Comparison of ENCODE assay signal across 23 cellular contexts in genomic region chr10:61163403-61163802, GRCh38.
DNase-seq lines count a peak whose midpoint lies in the region; ATAC-seq, FAIRE-seq and TF ChIP-seq lines count a peak whose summit lies in the region.
"Had no signal": no experiment of that assay in that cellular context is flagged by ENCODE, and none has a peak within 500 bp of the region (broad histone marks: within the 10 kb centered on the region; RNA-seq: fewer than 3 reads in every experiment).

No MANE protein-coding gene starts in this region.

- no peaks in the 10 kb centered on the region for H3K36me3 Mint-ChIP-seq in activated T-helper 1 cell treated with anti-CD3 and anti-CD28 coated beads, Interleukin-12 subunit alpha, Interleukin-12 subunit beta, Interleukin-2, Interleukin-4 antibody, amounts not matched to agents 30 ng/mL and 10 ng/mL and 1 ng/mL, durations not matched to agents 14 hours and 24 hours and 36 hours (ENCODE audit: low read depth)
- H3K36me3 Mint-ChIP-seq: CD8-positive, alpha-beta memory T cell had no signal

- no peak overlapping the region for H2AFZ ChIP-seq in HepG2 (ENCODE audit: low read length)
- no peak overlapping the region for H2AFZ ChIP-seq in neural cell (ENCODE audit: low read depth, low read length)

- H3K79me2 ChIP-seq in HepG2 (ENCODE audit: insufficient read depth, low read length) (no peaks in the 10 kb centered on the region), neural cell (replicated peaks; ENCODE audit: insufficient read depth, low read length) (no peaks in the 10 kb centered on the region)

- TF ChIP-seq EP300 in HepG2 (IDR thresholded peaks at IDR 0.05; ENCODE audit: low read depth in 2 of 2, low read length in 2 of 2) (no peak), HepG2 (CRISPR knock-in tag; IDR thresholded peaks at IDR 0.05; ENCODE audit: borderline replicate concordance) (no peak), neural cell (conservative IDR thresholded peaks at IDR 0.05; ENCODE audit: poor library complexity, severe bottlenecking) (peak; percentile 56)

- H3K27ac Mint-ChIP-seq in activated T-helper 1 cell treated with anti-CD3 and anti-CD28 coated beads, Interleukin-12 subunit alpha, Interleukin-12 subunit beta, Interleukin-2, Interleukin-4 antibody, amounts not matched to agents 30 ng/mL and 10 ng/mL and 1 ng/mL, durations not matched to agents 14 hours and 24 hours and 36 hours, result peak overlapping the region; percentile 23
- H3K27ac Mint-ChIP-seq: CD8-positive, alpha-beta memory T cell had no signal

- no peak for ATAC-seq in HepG2
- ATAC-seq in right lobe of liver, result no peak
- no peak for ATAC-seq in HG03521 (IDR thresholded peaks at IDR 0.05; ENCODE audit: unreplicated experiment)
- ATAC-seq: HCT116 had no signal

- H4K20me1 ChIP-seq in HepG2 (ENCODE audit: insufficient read depth, low read length) (no peaks in the 10 kb centered on the region), neural cell (ENCODE audit: insufficient read depth) (no peaks in the 10 kb centered on the region)

- WGBS in HepG2 (ENCODE audit: low lambda C conversion rate), result 69% methylated on average over 7 of the region's 7 CpGs
- WGBS in right lobe of liver (ENCODE audit: insufficient coverage, low coverage, low lambda C conversion rate, missing lambda C conversion rate), result 75% methylated on average over 6 of the region's 7 CpGs

- BruUV-seq in HepG2 (replicated peaks; lab: Mats Ljungman, UMichigan), result no TSS peak

- no peaks in the 10 kb centered on the region for H3K4me1 ChIP-seq in HepG2 (ENCODE audit: insufficient read depth, low read length)
- H3K4me1 ChIP-seq in right lobe of liver, result no peaks in the 10 kb centered on the region
- H3K4me1 ChIP-seq: Peyer's patch had no signal

- intact Hi-C loops in HepG2 (cut with micrococcal nuclease; ENCODE audit: unreplicated experiment) (no loop called here), right lobe of liver (cut with DNase I) (no loop called here)
- intact Hi-C loops in activated T-helper 1 cell treated with anti-CD3 and anti-CD28 coated beads, Interleukin-12 subunit alpha, Interleukin-12 subunit beta, Interleukin-2, Interleukin-4 antibody, amounts not matched to agents 30 ng/mL and 10 ng/mL and 1 ng/mL, durations not matched to agents 14 hours and 24 hours and 36 hours (cut with micrococcal nuclease), result no loop called here

- no peak for TF ChIP-seq RAD21 in HepG2 (CRISPR knock-in tag; IDR thresholded peaks at IDR 0.05)
- no peak for TF ChIP-seq RAD21 in neural cell (conservative IDR thresholded peaks at IDR 0.05)

- TF ChIP-seq CTCF in HepG2 (CRISPR knock-in tag; IDR thresholded peaks at IDR 0.05) (no peak), right lobe of liver (IDR thresholded peaks at IDR 0.05) (no peak), neural cell (IDR thresholded peaks at IDR 0.05; ENCODE audit: poor library complexity, severe bottlenecking) (no peak)

- no peaks in the 10 kb centered on the region for H3K4me1 Mint-ChIP-seq in activated T-helper 1 cell treated with anti-CD3 and anti-CD28 coated beads, Interleukin-12 subunit alpha, Interleukin-12 subunit beta, Interleukin-2, Interleukin-4 antibody, amounts not matched to agents 30 ng/mL and 10 ng/mL and 1 ng/mL, durations not matched to agents 14 hours and 24 hours and 36 hours (ENCODE audit: low read depth)
- H3K4me1 Mint-ChIP-seq: CD8-positive, alpha-beta memory T cell had no signal

- POLR2A ChIA-PET in HepG2 (lab: Yijun Ruan, JAX), result no interaction called here

- in situ Hi-C loops in HepG2 (cut with HindIII; ENCODE audit: extremely low pct_ligation_motif_present, low pct_unique_long_range_greater_than_20kb), result no loop called here

- TF ChIP-seq POLR2A in HepG2 (IDR thresholded peaks at IDR 0.05; ENCODE audit: insufficient read depth in 1 of 2, low read depth in 2 of 2, low read length in 2 of 2), result no peak
- no peak for TF ChIP-seq POLR2A in right lobe of liver (IDR thresholded peaks at IDR 0.05)

- H3K36me3 ChIP-seq in HepG2 (replicated peaks in 1 of 2; ENCODE audit: control insufficient read depth in 1 of 2, insufficient read depth in 2 of 2, low read length in 2 of 2), result no peaks in the 10 kb centered on the region
- H3K36me3 ChIP-seq in right lobe of liver, result no peaks in the 10 kb centered on the region
- H3K36me3 ChIP-seq in neural cell (ENCODE audit: insufficient read depth, low read length), result no peaks in the 10 kb centered on the region
- H3K36me3 ChIP-seq: Peyer's patch, SJCRH30 had no signal

- H3K9ac ChIP-seq in HepG2 (ENCODE audit: insufficient read depth, low read depth, low read length), result no peak overlapping the region
- H3K9ac ChIP-seq in neural cell (ENCODE audit: low read length), result no peak overlapping the region
- H3K9ac ChIP-seq: KMS-11 had no signal

- H3K4me3 Mint-ChIP-seq in activated T-helper 1 cell treated with anti-CD3 and anti-CD28 coated beads, Interleukin-12 subunit alpha, Interleukin-12 subunit beta, Interleukin-2, Interleukin-4 antibody, amounts not matched to agents 30 ng/mL and 10 ng/mL and 1 ng/mL, durations not matched to agents 14 hours and 24 hours and 36 hours, result no peak overlapping the region
- H3K4me3 Mint-ChIP-seq: CD8-positive, alpha-beta memory T cell had no signal

- no peak for FAIRE-seq in HepG2 (lab: Jason Lieb, UNC)
- FAIRE-seq in HTR-8/SVneo (lab: Jason Lieb, UNC), result no peak
- FAIRE-seq: A204.1, G401.6, GM18507, GM19239, H1 had no signal

- peaks cover 3% of the 10 kb centered on the region for H3K27me3 Mint-ChIP-seq in activated T-helper 1 cell treated with anti-CD3 and anti-CD28 coated beads, Interleukin-12 subunit alpha, Interleukin-12 subunit beta, Interleukin-2, Interleukin-4 antibody, amounts not matched to agents 30 ng/mL and 10 ng/mL and 1 ng/mL, durations not matched to agents 14 hours and 24 hours and 36 hours (ENCODE audit: insufficient read depth)
- H3K27me3 Mint-ChIP-seq: CD8-positive, alpha-beta memory T cell had no signal

- no peaks in the 10 kb centered on the region for H3F3A ChIP-seq in neural cell (ENCODE audit: insufficient read depth, low read length, poor library complexity, severe bottlenecking)

- H3K9me2 ChIP-seq in neural cell (ENCODE audit: insufficient read depth, low read length), result no peaks in the 10 kb centered on the region

- H3K27me3 ChIP-seq in HepG2 (ENCODE audit: control insufficient read depth in 1 of 2, insufficient read depth in 2 of 2, low read length in 2 of 2) (no peaks in the 10 kb centered on the region), right lobe of liver (no peaks in the 10 kb centered on the region), neural cell (ENCODE audit: insufficient read depth, low read depth, low read length) (no peaks in the 10 kb centered on the region)
- H3K27me3 ChIP-seq: Peyer's patch, SJCRH30 had no signal

- DNase-seq in HepG2 (ENCODE audit: low spot score) (no peak), right lobe of liver (no peak), NCI-H2196 (lab: John Stamatoyannopoulos, UW; ENCODE audit: unreplicated experiment) (no peak), HTR-8/SVneo (ENCODE audit: insufficient read length, low spot score) (no peak)
- DNase-seq in activated T-helper 1 cell treated with anti-CD3 and anti-CD28 coated beads, Interleukin-12 subunit alpha, Interleukin-12 subunit beta, Interleukin-2, Interleukin-4 antibody, amounts not matched to agents 30 ng/mL and 10 ng/mL and 1 ng/mL, durations not matched to agents 14 hours and 24 hours and 36 hours (ENCODE audit: low spot score), result no peak
- no peak for DNase-seq in stimulated activated CD4-positive, alpha-beta T cell treated with anti-CD3 and anti-CD28 coated beads, Interleukin-4, amount 100 ng/mL, for 1 hour
- DNase-seq: CD8-positive, alpha-beta memory T cell; NCI-H1105 treated with DMSO at 0.1 percent for 48 hours; NCI-H2029 treated with DMSO at 0.1 percent for 48 hours; NCI-H2171 treated with DMSO at 0.1 percent for 48 hours; NCI-H774; Peyer's patch; SJCRH30 had no signal

- H3K4me3 ChIP-seq in HepG2 (replicated peaks in 1 of 3; ENCODE audit: insufficient read depth in 1 of 3, low read depth in 2 of 3, low read length in 3 of 3), result no peak overlapping the region
- no peak overlapping the region for H3K4me3 ChIP-seq in right lobe of liver
- no peak overlapping the region for H3K4me3 ChIP-seq in neural cell (ENCODE audit: low read length)
- H3K4me3 ChIP-seq: Peyer's patch, SJCRH30 had no signal

- H3K9me3 Mint-ChIP-seq in activated T-helper 1 cell treated with anti-CD3 and anti-CD28 coated beads, Interleukin-12 subunit alpha, Interleukin-12 subunit beta, Interleukin-2, Interleukin-4 antibody, amounts not matched to agents 30 ng/mL and 10 ng/mL and 1 ng/mL, durations not matched to agents 14 hours and 24 hours and 36 hours, result no peaks in the 10 kb centered on the region

- H3K27ac ChIP-seq in HepG2 (ENCODE audit: extremely low read length, insufficient read depth, low read length) (no peak overlapping the region), right lobe of liver (no peak overlapping the region), neural cell (ENCODE audit: low read length) (no peak overlapping the region)
- H3K27ac ChIP-seq: C4-2B, KMS-11, Peyer's patch, SJCRH30 had no signal

- H3K4me2 ChIP-seq in HepG2 (ENCODE audit: low read depth, low read length) (no peak overlapping the region), neural cell (ENCODE audit: low read length) (no peak overlapping the region)
- H3K4me2 ChIP-seq: KMS-11 had no signal

- 0 out of 2 replicates have a peak, but pooled peaks cover 8% of the 10 kb centered on the region for H3K9me3 ChIP-seq in HepG2 (ENCODE audit: low read length)
- H3K9me3 ChIP-seq in right lobe of liver, result no peaks in the 10 kb centered on the region
- no peaks in the 10 kb centered on the region for H3K9me3 ChIP-seq in neural cell (ENCODE audit: low read length)
- H3K9me3 ChIP-seq: Peyer's patch, SJCRH30 had no signal

- CTCF ChIA-PET in HepG2 (lab: Yijun Ruan, JAX; ENCODE audit: low intra/inter-chr PET ratio, low total read pairs), result no interaction called here

TF ChIP-seq in HepG2, 621 proteins besides CTCF, POLR2A, EP300 and RAD21 (continues in another document):
- TF ChIP-seq CEBPB (IDR thresholded peaks at IDR 0.05; ENCODE audit: borderline replicate concordance, low read depth, low read length), result peak; percentile 13; the same call in 1 of the 2 replicates

TF ChIP-seq in neural cell, 6 proteins besides CTCF, POLR2A, EP300 and RAD21 (continues in another document):
- TF ChIP-seq MXI1 (conservative IDR thresholded peaks at IDR 0.05; ENCODE audit: poor library complexity, severe bottlenecking) (no peak), POLR2AphosphoS5 (IDR thresholded peaks at IDR 0.05) (peak; percentile 70), SMC3 (conservative IDR thresholded peaks at IDR 0.05; ENCODE audit: poor library complexity) (no peak)
